In the genomic region with DNA sequence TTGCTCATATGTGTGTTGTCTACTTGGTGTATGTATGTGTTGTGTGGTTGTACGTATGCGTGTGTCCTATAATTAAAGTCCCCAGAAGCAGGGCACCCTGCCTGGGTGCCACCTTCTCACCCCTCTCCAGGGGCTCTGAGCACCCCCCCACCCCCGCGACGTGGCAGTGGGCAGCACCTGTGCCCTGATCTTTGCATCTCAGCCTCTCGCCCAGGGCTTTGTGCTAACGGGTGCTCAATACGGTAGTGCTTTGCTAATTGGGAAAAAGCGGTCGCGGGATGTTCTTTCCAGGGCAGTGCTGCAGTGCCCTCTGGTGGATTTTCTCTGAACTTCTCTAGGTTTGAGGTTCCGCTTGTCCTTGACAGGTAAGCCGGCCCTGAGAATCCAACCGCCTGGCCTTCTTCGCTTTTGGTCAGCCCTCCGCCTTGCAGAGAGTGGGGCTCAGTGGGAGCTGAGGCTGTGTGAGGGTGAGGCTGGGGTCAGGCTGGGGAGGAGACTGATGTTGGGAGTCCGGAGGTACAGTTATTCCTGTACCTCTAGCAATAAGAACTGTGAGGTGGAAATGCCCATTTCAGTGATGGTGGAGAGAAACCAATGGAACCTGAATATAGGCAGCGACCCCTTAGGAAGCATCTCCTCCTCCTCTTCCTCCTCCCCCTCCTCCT, we compare ENCODE assay signal across 8 cellular contexts. TPM values are rescaled to one million over a fixed set of nuclear protein-coding genes. Genes with fewer than 3 reads are reported as not detected.
DNase-seq lines count a peak whose midpoint lies in the region; ATAC-seq, FAIRE-seq and TF ChIP-seq lines count a peak whose summit lies in the region.

No MANE protein-coding gene starts in this region.

- TF ChIP-seq CTCF in activated B cell treated with CpG ODN at 0.5 μM for 24 hours (IDR thresholded peaks at IDR 0.05) (peak; percentile 79), bronchial epithelial cell (IDR thresholded peaks at IDR 0.05; ENCODE audit: insufficient read depth, low read length, severe bottlenecking) (peak; percentile 89)

- intact Hi-C loops in activated B cell treated with CpG ODN at 0.5 μM for 24 hours (cut with micrococcal nuclease): loop anchor here (1.0 to 5.0 kb wide), 7 partner anchors 127 to 649 kb away; a partner anchor contains a TSS

- H3K4me1 Mint-ChIP-seq in activated B cell treated with CpG ODN at 0.5 μM for 24 hours: peaks cover 12% of the 10 kb centered on the region

- DNase-seq in DMS153 treated with DMSO at 0.1 percent for 48 hours (lab: John Stamatoyannopoulos, UW; ENCODE audit: unreplicated experiment) (peak; percentile 87), NCI-H226 (peak; percentile 61), activated B cell treated with CpG ODN at 0.5 μM for 24 hours (peak; percentile 56), bronchial epithelial cell (ENCODE audit: low read depth) (peak; percentile 71), kidney glomerular epithelial cell (lab: John Stamatoyannopoulos, UW) (peak; percentile 67)
- DNase-seq in stimulated activated CD4-positive, alpha-beta T cell treated with anti-CD3 and anti-CD28 coated beads, Interleukin-2, amount 100 ng/mL, for 48 hours: peak; percentile 78 to 81

- H3K4me3 Mint-ChIP-seq in activated B cell treated with CpG ODN at 0.5 μM for 24 hours: no peak overlapping the region

- no peak overlapping the region for H3K4me3 ChIP-seq in bronchial epithelial cell (ENCODE audit: low read depth, low read length)

- H3K27me3 Mint-ChIP-seq in activated B cell treated with CpG ODN at 0.5 μM for 24 hours: peaks cover 21% of the 10 kb centered on the region

- no peaks in the 10 kb centered on the region for H3K9me3 Mint-ChIP-seq in activated B cell treated with CpG ODN at 0.5 μM for 24 hours

- FAIRE-seq in bronchial epithelial cell (lab: Jason Lieb, UNC): no peak

- ATAC-seq in HG02981 (IDR thresholded peaks at IDR 0.05; ENCODE audit: unreplicated experiment) (peak; percentile 66), activated B cell treated with CpG ODN at 0.5 μM for 24 hours (ENCODE audit: low read depth) (peak; percentile 85), HG03469 (IDR thresholded peaks at IDR 0.05; ENCODE audit: unreplicated experiment) (no peak)

- no peaks in the 10 kb centered on the region for H3K36me3 Mint-ChIP-seq in activated B cell treated with CpG ODN at 0.5 μM for 24 hours (ENCODE audit: low read depth)

- POLR2A ChIA-PET in activated B cell treated with CpG ODN at 0.5 μM for 24 hours (lab: Charles Lee): no interaction called here

- CTCF ChIA-PET in activated B cell treated with CpG ODN at 0.5 μM for 24 hours (lab: Charles Lee): interaction anchor here (1.5 to 3.7 kb wide), 2 partner anchors 17 to 172 kb away, joined by 3 to 39 read pairs; a partner anchor contains a TSS

- no peak overlapping the region for H3K27ac Mint-ChIP-seq in activated B cell treated with CpG ODN at 0.5 μM for 24 hours

- no peaks in the 10 kb centered on the region for H3K27me3 ChIP-seq in bronchial epithelial cell (ENCODE audit: control insufficient read depth, insufficient read depth, low read length)

- H3K36me3 ChIP-seq in bronchial epithelial cell (ENCODE audit: control insufficient read depth, insufficient read depth, low read length): no peaks in the 10 kb centered on the region

RNA-seq across cellular contexts. Expression of a gene that starts 17.6 kb away (rescaled TPM):
- 0.05 and 0.07 TPM in 2 replicates for total RNA-seq in activated B cell treated with CpG ODN at 0.5 μM for 24 hours
- 9.2 and 16.8 TPM in 2 replicates for total RNA-seq in bronchial epithelial cell
